In genomic region chr18:105161-106053, GRCh38 we compare ENCODE assay signal across 9 cellular contexts. TPM values are rescaled to one million over a fixed set of nuclear protein-coding genes. Genes with fewer than 3 reads are reported as not detected.
"Had no signal": no experiment of that assay in that cellular context is flagged by ENCODE, and none has a peak within 500 bp of the region (broad histone marks: within the 10 kb centered on the region; RNA-seq: fewer than 3 reads in every experiment).

No MANE protein-coding gene starts in this region.

RNA-seq across cellular contexts. Expression of gene TUBB8B, which starts 56.0 kb away (rescaled TPM):
- total RNA-seq: cerebellum, dermis microvascular lymphatic vessel endothelial cell, esophagus muscularis mucosa, heart left ventricle, left ventricle myocardium inferior, mesenteric fat pad, neural crest cell, osteocyte, ureter had no signal
- polyA plus RNA-seq: heart left ventricle had no signal
